1 cellular context compared by ENCODE assay signal in the genomic region with DNA sequence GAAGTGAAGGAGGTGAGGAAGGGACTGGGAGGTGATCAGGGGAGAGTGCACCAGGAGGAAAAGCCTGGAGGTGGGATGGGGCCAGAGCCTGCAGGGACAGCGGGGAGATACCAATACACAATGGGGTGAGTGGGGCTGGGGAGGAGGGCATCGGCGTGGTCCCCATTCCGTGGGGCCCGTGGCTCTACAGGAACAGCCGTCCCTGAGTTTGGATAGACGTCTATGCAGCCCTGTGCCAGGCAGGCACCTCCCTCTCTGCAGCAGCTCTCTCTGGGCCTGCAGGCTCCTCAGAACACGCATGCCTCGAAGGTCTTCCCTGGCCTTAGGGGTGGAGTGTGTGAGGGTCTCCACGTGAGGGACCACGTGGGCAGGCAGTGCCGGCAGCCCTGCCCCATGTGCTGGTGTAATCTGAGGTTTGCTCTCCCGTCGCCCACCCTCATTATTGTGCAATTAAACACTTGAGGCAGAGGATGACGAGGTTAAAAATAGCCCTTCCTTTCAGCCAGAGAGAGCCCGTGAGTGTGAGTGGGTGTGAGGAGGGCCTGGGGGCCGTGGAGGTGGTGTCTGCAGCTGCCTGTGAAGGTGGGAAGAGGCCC.
TF ChIP-seq lines count a peak whose summit lies in the region.

No MANE protein-coding gene starts in this region.

TF ChIP-seq in IMR-90, 13 proteins besides CTCF, POLR2A, EP300 and RAD21:
- TF ChIP-seq CEBPB (IDR thresholded peaks at IDR 0.05; ENCODE audit: low read depth, low read length), result peak; percentile 38; the same call in 1 of the 2 replicates
- TF ChIP-seq MAFK (IDR thresholded peaks at IDR 0.05; ENCODE audit: low read depth, low read length), result no peak
- no peak for TF ChIP-seq FOS (IDR thresholded peaks at IDR 0.05; ENCODE audit: low read depth, low read length)
- TF ChIP-seq USF2 (IDR thresholded peaks at IDR 0.05; ENCODE audit: low read depth, low read length), result peak; percentile 66; the same call in 1 of the 2 replicates
